11 cellular contexts compared by ENCODE assay signal in genomic region chr17:74325376-74325742, GRCh38. TPM values are rescaled to one million over a fixed set of nuclear protein-coding genes. Genes with fewer than 3 reads are reported as not detected.
DNase-seq lines count a peak whose midpoint lies in the region; ATAC-seq and TF ChIP-seq lines count a peak whose summit lies in the region.
"Had no signal": no experiment of that assay in that cellular context is flagged by ENCODE, and none has a peak within 500 bp of the region (broad histone marks: within the 10 kb centered on the region; RNA-seq: fewer than 3 reads in every experiment).

No MANE protein-coding gene starts in this region.

- no peaks in the 10 kb centered on the region for H3K79me2 ChIP-seq in hepatocyte
- no peaks in the 10 kb centered on the region for H3K79me2 ChIP-seq in parathyroid adenoma

- intact Hi-C loops in CD4-positive, alpha-beta T cell (cut with DNase I, micrococcal nuclease), result no loop called here
- intact Hi-C loops in Panc1 (cut with micrococcal nuclease; ENCODE audit: unreplicated experiment), result no loop called here
- intact Hi-C loops in posterior cingulate gyrus (cut with DNase I), result loop anchor here (5.0 kb wide), 1 partner anchor 37 kb away; the partner anchor contains the start of gene BTBD17

- no peaks in the 10 kb centered on the region for H3K36me3 Mint-ChIP-seq in CD4-positive, alpha-beta T cell (ENCODE audit: low read depth)

- H3K27me3 ChIP-seq in CD4-positive, alpha-beta T cell (ENCODE audit: control insufficient read depth, insufficient read depth, low read length), result no peaks in the 10 kb centered on the region
- H3K27me3 ChIP-seq in Panc1 (ENCODE audit: control insufficient read depth, insufficient read depth, low read length) (no peaks in the 10 kb centered on the region; the same call in 1 of the 2 replicates), hepatocyte (peaks cover 37% of the 10 kb centered on the region), parathyroid adenoma (ENCODE audit: control insufficient read depth, insufficient read depth, low read length) (no peaks in the 10 kb centered on the region)

- H3K27me3 Mint-ChIP-seq in CD4-positive, alpha-beta T cell, result peaks cover 26% of the 10 kb centered on the region

- BruUV-seq in Panc1 (replicated peaks; lab: Mats Ljungman, UMichigan), result no TSS peak

- H3K9me3 ChIP-seq in CD4-positive, alpha-beta T cell (ENCODE audit: control insufficient read depth, low read length), result no peaks in the 10 kb centered on the region
- H3K9me3 ChIP-seq in Panc1 (ENCODE audit: control insufficient read depth, insufficient read depth, low read depth, low read length), result no peaks in the 10 kb centered on the region
- H3K9me3 ChIP-seq in hepatocyte (ENCODE audit: low read depth), result no peaks in the 10 kb centered on the region
- no peaks in the 10 kb centered on the region for H3K9me3 ChIP-seq in parathyroid adenoma (ENCODE audit: control insufficient read depth, low read length)

- POLR2A ChIA-PET in CD4-positive, alpha-beta T cell (lab: Charles Lee), result no interaction called here
- POLR2A ChIA-PET in Panc1 (lab: Charles Lee), result no interaction called here

- H3K9me3 Mint-ChIP-seq in CD4-positive, alpha-beta T cell, result no peaks in the 10 kb centered on the region

- CTCF ChIA-PET in CD4-positive, alpha-beta T cell (lab: Charles Lee), result no interaction called here
- CTCF ChIA-PET in Panc1 (lab: Charles Lee), result no interaction called here

- H3K27ac ChIP-seq in CD4-positive, alpha-beta T cell (ENCODE audit: low read depth, low read length), result no peak overlapping the region
- no peak overlapping the region for H3K27ac ChIP-seq in Panc1 (ENCODE audit: low read length)
- H3K27ac ChIP-seq in hepatocyte, result no peak overlapping the region
- H3K27ac ChIP-seq in parathyroid adenoma, result peak overlapping the region; percentile 19

- in situ Hi-C loops in Panc1 (cut with HindIII; ENCODE audit: low pct_unique_long_range_greater_than_20kb, low sequenced_read_pairs), result no loop called here

- H3K9ac ChIP-seq in parathyroid adenoma, result no peak overlapping the region

- H3K4me1 ChIP-seq in Panc1 (ENCODE audit: control insufficient read depth, insufficient read depth, low read length) (no peaks in the 10 kb centered on the region), hepatocyte (ENCODE audit: insufficient read depth) (no peaks in the 10 kb centered on the region), parathyroid adenoma (no peaks in the 10 kb centered on the region)

- ATAC-seq in CD4-positive, alpha-beta T cell (ENCODE audit: poor library complexity), result peak; percentile 35
- ATAC-seq in Panc1, result peak; percentile 27; the same call in 1 of the 2 replicates
- no peak for ATAC-seq in HG03108 (IDR thresholded peaks at IDR 0.05; ENCODE audit: unreplicated experiment)

- peaks cover 28% of the 10 kb centered on the region for H3K4me1 Mint-ChIP-seq in CD4-positive, alpha-beta T cell (ENCODE audit: low read depth)

- no peak overlapping the region for H3K4me3 ChIP-seq in Panc1 (ENCODE audit: low read depth in 2 of 2, low read length in 2 of 2)
- no peak overlapping the region for H3K4me3 ChIP-seq in hepatocyte
- no peak overlapping the region for H3K4me3 ChIP-seq in parathyroid adenoma (ENCODE audit: low read depth, low read length)

- H3K4me2 ChIP-seq in hepatocyte, result peak overlapping the region; percentile 85
- peak overlapping the region; percentile 66 for H3K4me2 ChIP-seq in parathyroid adenoma (ENCODE audit: low read length)

- H4K20me1 ChIP-seq in hepatocyte (ENCODE audit: insufficient read depth, poor library complexity, severe bottlenecking), result no peaks in the 10 kb centered on the region

- 63% methylated on average over 11 of the region's 11 CpGs for WGBS in hepatocyte (ENCODE audit: low lambda C conversion rate, missing lambda C conversion rate)

- H3K4me3 Mint-ChIP-seq in CD4-positive, alpha-beta T cell, result peak overlapping the region; percentile 65

- H2AFZ ChIP-seq in hepatocyte (no peak overlapping the region), parathyroid adenoma (peak overlapping the region; percentile 20)

- no peak for DNase-seq in CD4-positive, alpha-beta T cell
- DNase-seq in Panc1 (ENCODE audit: low read depth, low spot score) (no peak), hepatocyte (ENCODE audit: low spot score) (no peak), posterior cingulate gyrus (no peak), NCI-H2107 (lab: John Stamatoyannopoulos, UW) (no peak), RPMI8226 (no peak)
- DNase-seq: NCI-H187 treated with DMSO at 0.1 percent for 48 hours had no signal

- no peak for TF ChIP-seq CTCF in CD4-positive, alpha-beta T cell (IDR thresholded peaks at IDR 0.05)
- TF ChIP-seq CTCF in Panc1 (IDR thresholded peaks at IDR 0.05) (no peak), hepatocyte (IDR thresholded peaks at IDR 0.05; ENCODE audit: poor library complexity) (no peak), parathyroid adenoma (IDR thresholded peaks at IDR 0.05) (no peak)

- H3K27ac Mint-ChIP-seq in CD4-positive, alpha-beta T cell, result no peak overlapping the region

- no peaks in the 10 kb centered on the region for H3K9me2 ChIP-seq in hepatocyte (replicated peaks; ENCODE audit: insufficient read depth)

- no peaks in the 10 kb centered on the region for H3K36me3 ChIP-seq in Panc1 (ENCODE audit: control insufficient read depth, insufficient read depth, low read length)
- no peaks in the 10 kb centered on the region for H3K36me3 ChIP-seq in hepatocyte (replicated peaks; ENCODE audit: insufficient read depth, low read depth)
- no peaks in the 10 kb centered on the region for H3K36me3 ChIP-seq in parathyroid adenoma (ENCODE audit: control insufficient read depth, insufficient read depth, low read length)

RNA-seq across cellular contexts. Expression of gene KIF19, which starts 0.7 kb away (rescaled TPM):
- total RNA-seq in CD4-positive, alpha-beta T cell, result 1 to 10 TPM in 1 of 2 experiments, under 1 TPM in 1; 0.81 to 1.1 TPM
- total RNA-seq in Panc1 (2021; ENCODE audit: unreplicated experiment) (not detected), hepatocyte (0.20 and 0.80 TPM in 2 replicates)
- polyA plus RNA-seq in Panc1 (2012; ENCODE audit: insufficient read length), result not detected
- polyA plus RNA-seq in hepatocyte, result 0.18 and 0.46 TPM in 2 replicates
- total RNA-seq: bronchial epithelial cell had no signal

RNA-seq across cellular contexts. Expression of gene BTBD17, which starts 36.3 kb away (rescaled TPM):
- total RNA-seq in CD4-positive, alpha-beta T cell, result not detected
- total RNA-seq in Panc1 (2021; ENCODE audit: unreplicated experiment) (not detected), hepatocyte (1.3 TPM in 1 of 2 replicates, not detected in the other)
- not detected for polyA plus RNA-seq in Panc1 (2012; ENCODE audit: insufficient read length)
- polyA plus RNA-seq in hepatocyte, result 0.39 TPM in 1 of 2 replicates, not detected in the other
- total RNA-seq: bronchial epithelial cell, pulmonary artery endothelial cell had no signal

RNA-seq across cellular contexts. Expression of gene GPR142, which starts 41.9 kb away (rescaled TPM):
- total RNA-seq in CD4-positive, alpha-beta T cell, result not detected
- total RNA-seq in Panc1 (2021; ENCODE audit: unreplicated experiment) (not detected), hepatocyte (not detected in 2 replicates)
- not detected for polyA plus RNA-seq in Panc1 (2012; ENCODE audit: insufficient read length)
- not detected in 2 replicates for polyA plus RNA-seq in hepatocyte
- total RNA-seq: bronchial epithelial cell, pulmonary artery endothelial cell had no signal

RNA-seq across cellular contexts. Expression of gene DNAI2, which starts 51.3 kb away (rescaled TPM):
- total RNA-seq in CD4-positive, alpha-beta T cell, result 1 to 10 TPM in 1 of 2 experiments, under 1 TPM in 1; 0.66 to 1.2 TPM
- total RNA-seq in Panc1 (2021; ENCODE audit: unreplicated experiment) (not detected), hepatocyte (not detected in 2 replicates)
- not detected for polyA plus RNA-seq in Panc1 (2012; ENCODE audit: insufficient read length)
- polyA plus RNA-seq in hepatocyte, result not detected in 2 replicates
- total RNA-seq: bronchial epithelial cell, pulmonary artery endothelial cell had no signal
